ENCODE assay signal across 1 cellular context in the genomic region with DNA sequence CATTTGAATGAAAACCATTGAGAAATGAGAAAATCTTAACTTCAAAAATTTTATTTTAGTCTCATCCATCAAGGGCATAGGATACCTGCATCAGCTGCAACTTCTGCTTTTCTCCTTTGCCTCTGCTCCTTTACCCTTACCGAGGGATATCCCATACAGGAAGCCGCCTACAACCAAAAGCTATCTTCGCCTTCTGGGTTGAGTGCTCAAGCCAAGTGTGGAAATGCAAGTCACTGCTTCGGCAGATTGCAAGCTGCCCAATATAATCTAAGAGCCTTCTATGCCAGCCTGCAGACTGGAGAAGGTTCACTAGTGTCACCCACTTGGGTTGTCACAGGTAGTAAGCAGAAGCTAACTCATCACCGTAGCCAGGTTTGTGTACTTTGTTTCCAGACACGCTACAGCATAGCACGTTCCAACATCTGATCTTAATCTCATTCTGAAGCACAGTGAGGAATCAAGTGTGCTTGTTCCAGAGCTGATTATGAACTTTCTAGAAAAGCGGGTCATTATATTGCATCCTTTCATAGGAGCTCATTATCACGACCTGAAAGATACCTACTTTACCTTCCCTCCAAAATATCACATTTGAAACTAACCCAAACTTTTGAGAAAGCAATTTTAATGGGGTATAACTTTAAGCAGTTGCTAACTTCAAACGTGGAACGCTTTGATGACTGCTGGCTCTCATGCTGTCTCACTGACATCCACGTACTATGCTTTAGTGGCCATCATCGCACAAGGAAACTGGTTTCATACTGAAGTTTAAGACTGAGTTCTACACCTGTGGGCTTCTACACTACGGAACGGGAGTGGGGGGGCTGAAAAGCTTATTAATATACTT.
A peak's percentile ranks its signal among the peaks of the same experiment; 100 is the strongest.
TF ChIP-seq lines count a peak whose summit lies in the region.

No MANE protein-coding gene starts in this region.

TF ChIP-seq in K562, 482 proteins besides CTCF, POLR2A, EP300 and RAD21 (continued from another document and continues in another):
- TF ChIP-seq ZNF347 (CRISPR knock-in tag; IDR thresholded peaks at IDR 0.05; ENCODE audit: low read depth) (peak; percentile 82; the same call in 1 of the 2 replicates), ARNT (IDR thresholded peaks at IDR 0.05) (peak in 1 of 2 experiments; percentile 91; a peak in 2 of 4 replicates), HDAC8 (tag; IDR thresholded peaks at IDR 0.05) (no peak), SMC3 (conservative IDR thresholded peaks at IDR 0.05; ENCODE audit: insufficient read depth, low read depth, low read length) (no peak; the same call in 1 of the 2 replicates), SMARCC2 (IDR thresholded peaks at IDR 0.05; ENCODE audit: low read depth) (peak; percentile 38; the same call in 1 of the 2 replicates), BRCA1 (IDR thresholded peaks at IDR 0.05) (no peak), BRCA1 (CRISPR knock-in tag; IDR thresholded peaks at IDR 0.05) (no peak), NR2C2 (CRISPR knock-in tag; IDR thresholded peaks at IDR 0.05) (peak; percentile 28; the same call in 1 of the 2 replicates), NR2C2 (tag; IDR thresholded peaks at IDR 0.05) (no peak), CAMTA2 (CRISPR knock-in tag; conservative IDR thresholded peaks at IDR 0.05) (0 out of 2 replicates have a peak, but pooled peaks have one; percentile 41), ZNF778 (CRISPR knock-in tag; IDR thresholded peaks at IDR 0.05) (no peak), NELFE (IDR thresholded peaks at IDR 0.05; ENCODE audit: insufficient read depth, insufficient read length) (no peak), MBD2 (IDR thresholded peaks at IDR 0.05; ENCODE audit: borderline replicate concordance, low read depth) (peak; percentile 20; the same call in 1 of the 2 replicates), TAF15 (IDR thresholded peaks at IDR 0.05; ENCODE audit: low read depth, low read length) (no peak), MIER1 (IDR thresholded peaks at IDR 0.05; ENCODE audit: low read depth) (no peak), SRSF9 (IDR thresholded peaks at IDR 0.05; ENCODE audit: borderline replicate concordance, low read depth, low read length) (no peak), SRSF1 (IDR thresholded peaks at IDR 0.05; ENCODE audit: low read depth, low read length) (no peak), NFE2L1 (tag; IDR thresholded peaks at IDR 0.05; ENCODE audit: borderline replicate concordance, low read depth) (peak; percentile 58), NR3C1 (CRISPR knock-in tag; IDR thresholded peaks at IDR 0.05) (no peak), SMAD2 (IDR thresholded peaks at IDR 0.05; ENCODE audit: low read depth, low read length) (no peak), MED1 (CRISPR knock-in tag; IDR thresholded peaks at IDR 0.05; ENCODE audit: borderline replicate concordance) (no peak), LARP7 (IDR thresholded peaks at IDR 0.05) (no peak), HEY1 (CRISPR knock-in tag; IDR thresholded peaks at IDR 0.05; ENCODE audit: borderline replicate concordance) (peak; percentile 24), KAT7 (CRISPR knock-in tag; IDR thresholded peaks at IDR 0.05; ENCODE audit: borderline replicate concordance) (peak; percentile 89; the same call in 1 of the 2 replicates), MAZ (CRISPR knock-in tag; conservative IDR thresholded peaks at IDR 0.05 in 1 of 2, IDR thresholded peaks at IDR 0.05 in 1 of 2) (peak; percentile 24 to 76; a peak in 2 of 4 replicates), BHLHE40 (IDR thresholded peaks at IDR 0.05; ENCODE audit: low read length) (peak; percentile 88), KDM2B (CRISPR knock-in tag; IDR thresholded peaks at IDR 0.05) (no peak), ERF (CRISPR knock-in tag; IDR thresholded peaks at IDR 0.05) (peak; percentile 94), MCM3 (IDR thresholded peaks at IDR 0.05) (no peak), RB1 (IDR thresholded peaks at IDR 0.05; ENCODE audit: low read depth) (peak; percentile 38; the same call in 1 of the 2 replicates), OTX1 (CRISPR knock-in tag; IDR thresholded peaks at IDR 0.05) (peak; percentile 99), ZNF134 (CRISPR knock-in tag; conservative IDR thresholded peaks at IDR 0.05) (no peak; the same call in 1 of the 2 replicates), FOXJ2 (tag; IDR thresholded peaks at IDR 0.05) (no peak), ZNF24 (IDR thresholded peaks at IDR 0.05) (no peak; the same call in 1 of the 2 replicates), SRSF3 (IDR thresholded peaks at IDR 0.05; ENCODE audit: insufficient read depth, low read length) (no peak), SMAD1 (IDR thresholded peaks at IDR 0.05; ENCODE audit: low read depth, low read length, partially characterized antibody) (peak; percentile 19), LCOR (CRISPR knock-in tag; IDR thresholded peaks at IDR 0.05) (0 out of 2 replicates have a peak, but pooled peaks have one; percentile 44), SAFB2 (IDR thresholded peaks at IDR 0.05; ENCODE audit: borderline replicate concordance, low read depth, low read length, severe bottlenecking) (no peak)
- TF ChIP-seq, protein P1, sequence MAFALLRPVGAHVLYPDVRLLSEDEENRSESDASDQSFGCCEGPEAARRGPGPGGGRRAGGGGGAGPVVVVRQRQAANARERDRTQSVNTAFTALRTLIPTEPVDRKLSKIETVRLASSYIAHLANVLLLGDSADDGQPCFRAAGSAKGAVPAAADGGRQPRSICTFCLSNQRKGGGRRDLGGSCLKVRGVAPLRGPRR (CRISPR knock-in tag; IDR thresholded peaks at IDR 0.05) = 0 out of 2 replicates have a peak, but pooled peaks have one; percentile 19
- TF ChIP-seq, protein P2, sequence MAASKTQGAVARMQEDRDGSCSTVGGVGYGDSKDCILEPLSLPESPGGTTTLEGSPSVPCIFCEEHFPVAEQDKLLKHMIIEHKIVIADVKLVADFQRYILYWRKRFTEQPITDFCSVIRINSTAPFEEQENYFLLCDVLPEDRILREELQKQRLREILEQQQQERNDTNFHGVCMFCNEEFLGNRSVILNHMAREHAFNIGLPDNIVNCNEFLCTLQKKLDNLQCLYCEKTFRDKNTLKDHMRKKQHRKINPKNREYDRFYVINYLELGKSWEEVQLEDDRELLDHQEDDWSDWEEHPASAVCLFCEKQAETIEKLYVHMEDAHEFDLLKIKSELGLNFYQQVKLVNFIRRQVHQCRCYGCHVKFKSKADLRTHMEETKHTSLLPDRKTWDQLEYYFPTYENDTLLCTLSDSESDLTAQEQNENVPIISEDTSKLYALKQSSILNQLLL (CRISPR knock-in tag; IDR thresholded peaks at IDR 0.05; ENCODE audit: borderline replicate concordance) = no peak
- TF ChIP-seq, protein P3, sequence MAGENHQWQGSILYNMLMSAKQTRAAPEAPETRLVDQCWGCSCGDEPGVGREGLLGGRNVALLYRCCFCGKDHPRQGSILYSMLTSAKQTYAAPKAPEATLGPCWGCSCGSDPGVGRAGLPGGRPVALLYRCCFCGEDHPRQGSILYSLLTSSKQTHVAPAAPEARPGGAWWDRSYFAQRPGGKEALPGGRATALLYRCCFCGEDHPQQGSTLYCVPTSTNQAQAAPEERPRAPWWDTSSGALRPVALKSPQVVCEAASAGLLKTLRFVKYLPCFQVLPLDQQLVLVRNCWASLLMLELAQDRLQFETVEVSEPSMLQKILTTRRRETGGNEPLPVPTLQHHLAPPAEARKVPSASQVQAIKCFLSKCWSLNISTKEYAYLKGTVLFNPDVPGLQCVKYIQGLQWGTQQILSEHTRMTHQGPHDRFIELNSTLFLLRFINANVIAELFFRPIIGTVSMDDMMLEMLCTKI (IDR thresholded peaks at IDR 0.05; ENCODE audit: partially characterized antibody) = no peak
- TF ChIP-seq, protein P4, sequence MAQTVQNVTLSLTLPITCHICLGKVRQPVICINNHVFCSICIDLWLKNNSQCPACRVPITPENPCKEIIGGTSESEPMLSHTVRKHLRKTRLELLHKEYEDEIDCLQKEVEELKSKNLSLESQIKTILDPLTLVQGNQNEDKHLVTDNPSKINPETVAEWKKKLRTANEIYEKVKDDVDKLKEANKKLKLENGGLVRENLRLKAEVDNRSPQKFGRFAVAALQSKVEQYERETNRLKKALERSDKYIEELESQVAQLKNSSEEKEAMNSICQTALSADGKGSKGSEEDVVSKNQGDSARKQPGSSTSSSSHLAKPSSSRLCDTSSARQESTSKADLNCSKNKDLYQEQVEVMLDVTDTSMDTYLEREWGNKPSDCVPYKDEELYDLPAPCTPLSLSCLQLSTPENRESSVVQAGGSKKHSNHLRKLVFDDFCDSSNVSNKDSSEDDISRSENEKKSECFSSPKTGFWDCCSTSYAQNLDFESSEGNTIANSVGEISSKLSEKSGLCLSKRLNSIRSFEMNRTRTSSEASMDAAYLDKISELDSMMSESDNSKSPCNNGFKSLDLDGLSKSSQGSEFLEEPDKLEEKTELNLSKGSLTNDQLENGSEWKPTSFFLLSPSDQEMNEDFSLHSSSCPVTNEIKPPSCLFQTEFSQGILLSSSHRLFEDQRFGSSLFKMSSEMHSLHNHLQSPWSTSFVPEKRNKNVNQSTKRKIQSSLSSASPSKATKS (CRISPR knock-in tag; IDR thresholded peaks at IDR 0.05) = no peak
- TF ChIP-seq, protein P5, sequence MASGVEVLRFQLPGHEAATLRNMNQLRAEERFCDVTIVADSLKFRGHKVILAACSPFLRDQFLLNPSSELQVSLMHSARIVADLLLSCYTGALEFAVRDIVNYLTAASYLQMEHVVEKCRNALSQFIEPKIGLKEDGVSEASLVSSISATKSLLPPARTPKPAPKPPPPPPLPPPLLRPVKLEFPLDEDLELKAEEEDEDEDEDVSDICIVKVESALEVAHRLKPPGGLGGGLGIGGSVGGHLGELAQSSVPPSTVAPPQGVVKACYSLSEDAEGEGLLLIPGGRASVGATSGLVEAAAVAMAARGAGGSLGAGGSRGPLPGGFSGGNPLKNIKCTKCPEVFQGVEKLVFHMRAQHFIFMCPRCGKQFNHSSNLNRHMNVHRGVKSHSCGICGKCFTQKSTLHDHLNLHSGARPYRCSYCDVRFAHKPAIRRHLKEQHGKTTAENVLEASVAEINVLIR (CRISPR knock-in tag; IDR thresholded peaks at IDR 0.05) = peak; percentile 48
- TF ChIP-seq, protein P6, sequence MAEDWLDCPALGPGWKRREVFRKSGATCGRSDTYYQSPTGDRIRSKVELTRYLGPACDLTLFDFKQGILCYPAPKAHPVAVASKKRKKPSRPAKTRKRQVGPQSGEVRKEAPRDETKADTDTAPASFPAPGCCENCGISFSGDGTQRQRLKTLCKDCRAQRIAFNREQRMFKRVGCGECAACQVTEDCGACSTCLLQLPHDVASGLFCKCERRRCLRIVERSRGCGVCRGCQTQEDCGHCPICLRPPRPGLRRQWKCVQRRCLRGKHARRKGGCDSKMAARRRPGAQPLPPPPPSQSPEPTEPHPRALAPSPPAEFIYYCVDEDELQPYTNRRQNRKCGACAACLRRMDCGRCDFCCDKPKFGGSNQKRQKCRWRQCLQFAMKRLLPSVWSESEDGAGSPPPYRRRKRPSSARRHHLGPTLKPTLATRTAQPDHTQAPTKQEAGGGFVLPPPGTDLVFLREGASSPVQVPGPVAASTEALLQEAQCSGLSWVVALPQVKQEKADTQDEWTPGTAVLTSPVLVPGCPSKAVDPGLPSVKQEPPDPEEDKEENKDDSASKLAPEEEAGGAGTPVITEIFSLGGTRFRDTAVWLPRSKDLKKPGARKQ (CRISPR knock-in tag; IDR thresholded peaks at IDR 0.05) = no peak
- TF ChIP-seq, protein P7, sequence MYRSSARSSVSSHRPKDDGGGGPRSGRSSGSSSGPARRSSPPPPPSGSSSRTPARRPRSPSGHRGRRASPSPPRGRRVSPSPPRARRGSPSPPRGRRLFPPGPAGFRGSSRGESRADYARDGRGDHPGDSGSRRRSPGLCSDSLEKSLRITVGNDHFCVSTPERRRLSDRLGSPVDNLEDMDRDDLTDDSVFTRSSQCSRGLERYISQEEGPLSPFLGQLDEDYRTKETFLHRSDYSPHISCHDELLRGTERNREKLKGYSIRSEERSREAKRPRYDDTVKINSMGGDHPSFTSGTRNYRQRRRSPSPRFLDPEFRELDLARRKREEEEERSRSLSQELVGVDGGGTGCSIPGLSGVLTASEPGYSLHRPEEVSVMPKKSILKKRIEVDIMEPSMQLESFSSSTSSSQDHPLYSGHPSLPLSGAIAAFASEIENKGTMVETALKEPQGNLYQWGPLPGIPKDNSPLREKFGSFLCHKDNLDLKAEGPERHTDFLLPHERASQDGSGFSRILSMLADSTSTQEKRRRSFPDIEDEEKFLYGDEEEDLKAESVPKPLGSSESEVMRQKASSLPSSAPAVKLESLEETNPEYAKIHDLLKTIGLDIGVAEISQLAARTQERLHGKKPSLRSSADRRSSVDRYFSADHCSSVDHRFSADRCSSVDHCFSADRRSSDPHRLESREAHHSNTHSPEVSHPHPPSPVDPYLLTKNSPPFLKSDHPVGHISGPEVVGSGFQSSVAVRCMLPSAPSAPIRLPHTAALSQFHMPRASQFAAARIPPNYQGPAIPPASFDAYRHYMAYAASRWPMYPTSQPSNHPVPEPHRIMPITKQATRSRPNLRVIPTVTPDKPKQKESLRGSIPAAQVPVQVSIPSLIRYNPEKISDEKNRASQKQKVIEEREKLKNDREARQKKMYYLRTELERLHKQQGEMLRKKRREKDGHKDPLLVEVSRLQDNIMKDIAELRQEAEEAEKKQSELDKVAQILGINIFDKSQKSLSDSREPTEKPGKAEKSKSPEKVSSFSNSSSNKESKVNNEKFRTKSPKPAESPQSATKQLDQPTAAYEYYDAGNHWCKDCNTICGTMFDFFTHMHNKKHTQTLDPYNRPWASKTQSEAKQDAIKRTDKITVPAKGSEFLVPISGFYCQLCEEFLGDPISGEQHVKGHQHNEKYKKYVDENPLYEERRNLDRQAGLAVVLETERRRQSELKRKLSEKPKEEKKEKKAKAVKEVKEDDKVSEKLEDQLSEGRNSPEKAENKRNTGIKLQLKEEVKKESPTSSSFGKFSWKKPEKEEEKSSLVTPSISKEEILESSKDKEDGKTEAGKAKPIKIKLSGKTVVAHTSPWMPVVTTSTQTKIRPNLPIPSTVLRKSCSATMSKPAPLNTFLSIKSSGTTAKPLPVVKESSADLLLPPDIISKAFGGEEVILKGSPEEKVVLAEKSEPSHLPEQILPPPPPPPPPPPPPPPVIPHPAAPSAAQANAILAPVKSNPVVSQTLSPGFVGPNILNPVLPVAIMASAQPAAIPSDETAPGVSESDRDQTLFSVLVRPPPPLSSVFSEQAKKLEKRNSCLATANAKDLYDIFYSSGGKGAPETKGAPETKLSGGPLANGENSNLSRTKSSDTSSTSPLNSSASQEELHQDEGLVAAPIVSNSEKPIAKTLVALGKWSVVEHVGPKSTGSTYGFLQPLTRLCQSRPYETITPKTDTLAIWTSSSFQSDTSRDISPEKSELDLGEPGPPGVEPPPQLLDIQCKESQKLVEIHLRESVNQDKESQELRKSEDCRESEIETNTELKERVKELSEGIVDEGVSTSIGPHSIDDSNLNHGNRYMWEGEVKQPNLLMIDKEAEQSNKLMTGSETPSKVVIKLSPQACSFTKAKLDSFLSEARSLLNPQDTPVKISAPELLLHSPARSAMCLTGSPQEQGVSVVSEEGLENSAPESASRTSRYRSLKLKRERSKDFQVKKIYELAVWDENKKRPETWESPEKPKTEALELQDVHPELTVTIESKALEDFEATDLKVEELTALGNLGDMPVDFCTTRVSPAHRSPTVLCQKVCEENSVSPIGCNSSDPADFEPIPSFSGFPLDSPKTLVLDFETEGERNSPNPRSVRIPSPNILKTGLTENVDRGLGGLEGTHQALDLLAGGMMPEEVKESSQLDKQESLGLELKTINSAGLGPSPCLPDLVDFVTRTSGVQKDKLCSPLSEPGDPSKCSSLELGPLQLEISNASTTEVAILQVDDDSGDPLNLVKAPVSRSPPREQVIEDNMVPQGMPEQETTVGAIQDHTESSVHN (IDR thresholded peaks at IDR 0.05; ENCODE audit: borderline replicate concordance in 1 of 2, low read depth in 1 of 2) = no peak
